In the genomic region with DNA sequence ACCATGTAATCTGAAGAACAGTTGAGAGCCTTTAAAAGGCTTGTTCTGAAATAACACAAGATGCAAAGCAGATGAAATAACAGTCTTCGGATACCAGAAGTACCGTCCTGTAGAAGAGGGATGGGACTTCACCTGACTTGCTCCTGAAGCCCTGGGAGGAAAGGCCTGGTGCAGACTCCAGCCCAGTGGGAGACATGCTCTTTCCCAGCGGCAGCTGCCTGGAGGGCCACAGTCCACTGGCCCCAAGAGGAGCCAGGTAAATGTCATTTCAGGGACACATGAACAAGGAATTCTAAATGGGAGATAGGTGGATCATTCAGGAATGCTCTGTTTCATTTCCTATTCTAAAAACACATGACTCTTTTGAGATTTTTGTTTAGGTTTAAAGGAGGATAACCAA, we compare ENCODE assay signal across 23 cellular contexts. TPM values are rescaled to one million over a fixed set of nuclear protein-coding genes. Genes with fewer than 3 reads are reported as not detected.
DNase-seq lines count a peak whose midpoint lies in the region; ATAC-seq, FAIRE-seq and TF ChIP-seq lines count a peak whose summit lies in the region.
"Had no signal": no experiment of that assay in that cellular context is flagged by ENCODE, and none has a peak within 500 bp of the region (broad histone marks: within the 10 kb centered on the region; RNA-seq: fewer than 3 reads in every experiment).

No MANE protein-coding gene starts in this region.

- FAIRE-seq in K562 (lab: Jason Lieb, UNC) (no peak), GM12892 (lab: Jason Lieb, UNC) (no peak)

- in situ Hi-C loops in K562 (cut with MboI): loop anchor here (25.0 kb wide), 1 partner anchor 1060 kb away; the partner anchor contains the start of genes EVX2, HOXD12 and HOXD13

- no peaks in the 10 kb centered on the region for H3K36me3 Mint-ChIP-seq in stimulated activated effector memory CD8-positive, alpha-beta T cell treated with anti-CD3 and anti-CD28 coated beads, Interleukin-12 subunit alpha, Interleukin-12 subunit beta, amount 100 ng/mL, for 72 hours

- DNase-seq in K562 (ENCODE audit: extremely low read depth in 1 of 4, low spot score in 3 of 4) (no peak), hepatocyte (ENCODE audit: low spot score) (no peak), tibial nerve (ENCODE audit: low spot score in 2 of 2) (no peak), GM12892 (ENCODE audit: insufficient read length) (no peak), H7 (no peak)
- DNase-seq in stimulated activated effector memory CD8-positive, alpha-beta T cell treated with anti-CD3 and anti-CD28 coated beads, Interleukin-12 subunit alpha, Interleukin-12 subunit beta, amount 100 ng/mL, for 72 hours (ENCODE audit: low spot score in 2 of 2): no peak
- no peak for DNase-seq in stimulated activated CD4-positive, alpha-beta T cell treated with anti-CD3 and anti-CD28 coated beads, Interleukin-1b, Interleukin-23, amount 100 ng/mL, for 48 hours
- DNase-seq: activated CD8-positive, alpha-beta T cell treated with anti-CD3 and anti-CD28 coated beads, Interleukin-2, amount 10 ng/mL, durations not matched to agents 7 days and 5 days; activated T-cell treated with anti-CD3 and anti-CD28 coated beads, Interleukin-2, amount 50 U/mL, for 4 hours; dermis blood vessel endothelial cell; GM23248; left lung; NCI-H1092; NCI-H2029 treated with DMSO at 0.1 percent for 48 hours; NCI-H524 treated with DMSO at 0.1 percent for 48 hours; occipital lobe had no signal

- H3K4me1 ChIP-seq in K562 (replicated peaks in 1 of 2; ENCODE audit: control insufficient read depth in 2 of 2, insufficient read depth in 2 of 2, low read length in 2 of 2) (no peaks in the 10 kb centered on the region), hepatocyte (ENCODE audit: insufficient read depth) (peaks cover 12% of the 10 kb centered on the region), parathyroid adenoma (peaks cover 5% of the 10 kb centered on the region), tibial nerve (no peaks in the 10 kb centered on the region)
- H3K4me1 ChIP-seq: body of pancreas, left lung had no signal

- H3K4me1 Mint-ChIP-seq in stimulated activated effector memory CD8-positive, alpha-beta T cell treated with anti-CD3 and anti-CD28 coated beads, Interleukin-12 subunit alpha, Interleukin-12 subunit beta, amount 100 ng/mL, for 72 hours: no peaks in the 10 kb centered on the region
- H3K4me1 Mint-ChIP-seq: B cell had no signal

- no peaks in the 10 kb centered on the region for H3K79me2 ChIP-seq in K562 (ENCODE audit: control insufficient read depth, insufficient read depth, low read length)
- no peaks in the 10 kb centered on the region for H3K79me2 ChIP-seq in hepatocyte
- H3K79me2 ChIP-seq in parathyroid adenoma: no peaks in the 10 kb centered on the region

- H3K9me3 Mint-ChIP-seq in stimulated activated effector memory CD8-positive, alpha-beta T cell treated with anti-CD3 and anti-CD28 coated beads, Interleukin-12 subunit alpha, Interleukin-12 subunit beta, amount 100 ng/mL, for 72 hours: no peaks in the 10 kb centered on the region
- H3K9me3 Mint-ChIP-seq: activated T-cell treated with anti-CD3 and anti-CD28 coated beads, Interleukin-2, amount 50 U/mL, for 4 hours had no signal

- H3K9ac ChIP-seq in K562 (ENCODE audit: insufficient read depth in 1 of 2, low read depth in 2 of 2, low read length in 2 of 2): no peak overlapping the region
- H3K9ac ChIP-seq in parathyroid adenoma: no peak overlapping the region
- H3K9ac ChIP-seq: GM23248, KMS-11 had no signal

- no peak overlapping the region for H3K4me3 Mint-ChIP-seq in stimulated activated effector memory CD8-positive, alpha-beta T cell treated with anti-CD3 and anti-CD28 coated beads, Interleukin-12 subunit alpha, Interleukin-12 subunit beta, amount 100 ng/mL, for 72 hours
- H3K4me3 Mint-ChIP-seq: activated CD8-positive, alpha-beta T cell treated with anti-CD3 and anti-CD28 coated beads, Interleukin-2, amount 10 ng/mL, durations not matched to agents 7 days and 5 days; activated naive CD8-positive, alpha-beta T cell; activated T-cell treated with anti-CD3 and anti-CD28 coated beads, Interleukin-2, amount 50 U/mL, for 4 hours; B cell had no signal

- H2AFZ ChIP-seq in K562 (ENCODE audit: low read depth, low read length) (no peak overlapping the region), hepatocyte (no peak overlapping the region), parathyroid adenoma (no peak overlapping the region)
- H2AFZ ChIP-seq: GM23248 had no signal

- CTCF ChIA-PET in K562 (lab: Yijun Ruan, JAX; ENCODE audit: low intra/inter-chr PET ratio): no interaction called here

- ATAC-seq in K562: peak; percentile 37; the same call in 1 of the 3 replicates
- ATAC-seq in stimulated activated effector memory CD8-positive, alpha-beta T cell treated with anti-CD3 and anti-CD28 coated beads, Interleukin-12 subunit alpha, Interleukin-12 subunit beta, amount 100 ng/mL, for 72 hours: no peak
- ATAC-seq: activated CD8-positive, alpha-beta T cell treated with anti-CD3 and anti-CD28 coated beads, Interleukin-2, amount 10 ng/mL, durations not matched to agents 7 days and 5 days; activated T-cell treated with anti-CD3 and anti-CD28 coated beads, Interleukin-2, amount 50 U/mL, for 4 hours had no signal

- TF ChIP-seq RAD21 in K562 (CRISPR knock-in tag; conservative IDR thresholded peaks at IDR 0.05 in 1 of 2, IDR thresholded peaks at IDR 0.05 in 1 of 2): no peak

- no peak overlapping the region for H3K27ac Mint-ChIP-seq in stimulated activated effector memory CD8-positive, alpha-beta T cell treated with anti-CD3 and anti-CD28 coated beads, Interleukin-12 subunit alpha, Interleukin-12 subunit beta, amount 100 ng/mL, for 72 hours
- H3K27ac Mint-ChIP-seq: activated CD8-positive, alpha-beta T cell treated with anti-CD3 and anti-CD28 coated beads, Interleukin-2, amount 10 ng/mL, durations not matched to agents 7 days and 5 days; activated naive CD8-positive, alpha-beta T cell; B cell had no signal

- H3K27ac ChIP-seq in K562 (ENCODE audit: extremely low read depth, low read depth, low read length) (no peak overlapping the region), hepatocyte (peak overlapping the region; percentile 23), parathyroid adenoma (peak overlapping the region; percentile 6), tibial nerve (peak overlapping the region in 3 of 4 donors; percentile 20 to 72 (median 60))
- H3K27ac ChIP-seq: body of pancreas, epithelial cell of prostate, GM23248, KMS-11 had no signal

- no peaks in the 10 kb centered on the region for H3K9me1 ChIP-seq in K562 (ENCODE audit: control insufficient read depth, insufficient read depth, low read length)

- no peak overlapping the region for H3K4me2 ChIP-seq in K562 (ENCODE audit: insufficient read depth, low read length)
- peak overlapping the region; percentile 29 for H3K4me2 ChIP-seq in hepatocyte
- no peak overlapping the region for H3K4me2 ChIP-seq in parathyroid adenoma (ENCODE audit: low read length)
- H3K4me2 ChIP-seq: KMS-11 had no signal

- TF ChIP-seq CTCF in K562 (IDR thresholded peaks at IDR 0.05 in 2 of 3, conservative IDR thresholded peaks at IDR 0.05 in 1 of 3; ENCODE audit: insufficient read depth in 2 of 3, low read depth in 1 of 3, low read length in 3 of 3) (no peak), hepatocyte (IDR thresholded peaks at IDR 0.05; ENCODE audit: poor library complexity) (no peak), parathyroid adenoma (IDR thresholded peaks at IDR 0.05) (no peak), tibial nerve (IDR thresholded peaks at IDR 0.05) (no peak)

- POLR2A ChIA-PET in K562 (lab: Yijun Ruan, JAX): no interaction called here

- TF ChIP-seq EP300 in K562 (IDR thresholded peaks at IDR 0.05; ENCODE audit: low read length): no peak
- TF ChIP-seq EP300 in tibial nerve (IDR thresholded peaks at IDR 0.05): no peak

- intact Hi-C loops in K562 (cut with micrococcal nuclease): no loop called here

- no TSS peak for BruUV-seq in K562 (replicated peaks; lab: Mats Ljungman, UMichigan)

- TF ChIP-seq POLR2A in K562 (conservative IDR thresholded peaks at IDR 0.05) (no peak), tibial nerve (IDR thresholded peaks at IDR 0.05) (no peak), GM12892 (IDR thresholded peaks at IDR 0.05; ENCODE audit: low read depth, low read length) (no peak)

- H3K9me3 ChIP-seq in K562 (replicated peaks; ENCODE audit: control insufficient read depth, insufficient read depth, low read depth, low read length) (no peaks in the 10 kb centered on the region), hepatocyte (ENCODE audit: low read depth) (no peaks in the 10 kb centered on the region), parathyroid adenoma (ENCODE audit: control insufficient read depth, low read length) (no peaks in the 10 kb centered on the region), tibial nerve (no peaks in the 10 kb centered on the region)
- H3K9me3 ChIP-seq: body of pancreas, left lung had no signal

- H4K20me1 ChIP-seq in K562 (replicated peaks; ENCODE audit: control insufficient read depth, insufficient read depth, low read length) (no peaks in the 10 kb centered on the region), hepatocyte (ENCODE audit: insufficient read depth, poor library complexity, severe bottlenecking) (no peaks in the 10 kb centered on the region)

- H3K36me3 ChIP-seq in K562 (ENCODE audit: control insufficient read depth, insufficient read depth, low read length) (no peaks in the 10 kb centered on the region), hepatocyte (replicated peaks; ENCODE audit: insufficient read depth, low read depth) (no peaks in the 10 kb centered on the region), parathyroid adenoma (ENCODE audit: control insufficient read depth, insufficient read depth, low read length) (no peaks in the 10 kb centered on the region), tibial nerve (no peaks in the 10 kb centered on the region), H7 (replicated peaks; ENCODE audit: control insufficient read depth, insufficient read depth, low read length) (no peaks in the 10 kb centered on the region)
- H3K36me3 ChIP-seq: left lung had no signal

- no peak overlapping the region for H3K4me3 ChIP-seq in K562
- no peak overlapping the region for H3K4me3 ChIP-seq in hepatocyte
- no peak overlapping the region for H3K4me3 ChIP-seq in parathyroid adenoma (ENCODE audit: low read depth, low read length)
- no peak overlapping the region for H3K4me3 ChIP-seq in tibial nerve
- H3K4me3 ChIP-seq in H7 (ENCODE audit: insufficient read depth, low read depth, low read length): no peak overlapping the region
- H3K4me3 ChIP-seq: body of pancreas, GM23248, left lung, skin epidermis had no signal

- no peaks in the 10 kb centered on the region for H3K9me2 ChIP-seq in hepatocyte (replicated peaks; ENCODE audit: insufficient read depth)

- peaks cover 0 to 6% of the 10 kb centered on the region in 2 experiments; a peak in 2 of 5 replicates for H3K27me3 ChIP-seq in K562 (ENCODE audit: control insufficient read depth in 2 of 2, insufficient read depth in 2 of 2, low read length in 2 of 2)
- H3K27me3 ChIP-seq in hepatocyte: no peaks in the 10 kb centered on the region
- no peaks in the 10 kb centered on the region for H3K27me3 ChIP-seq in parathyroid adenoma (ENCODE audit: control insufficient read depth, insufficient read depth, low read length)
- no peaks in the 10 kb centered on the region for H3K27me3 ChIP-seq in tibial nerve
- no peaks in the 10 kb centered on the region for H3K27me3 ChIP-seq in H7 (ENCODE audit: control insufficient read depth, insufficient read depth, low read length)
- H3K27me3 ChIP-seq: body of pancreas, left lung had no signal

- WGBS in K562 (ENCODE audit: insufficient coverage, low coverage, missing lambda C conversion rate): 11% methylated on average over 3 of the region's 3 CpGs
- 87% methylated on average over 3 of the region's 3 CpGs for WGBS in hepatocyte (ENCODE audit: low lambda C conversion rate, missing lambda C conversion rate)
- WGBS in tibial nerve, 2 donors: 77 to 81% methylated on average over 3 of the region's 3 CpGs

RNA-seq across cellular contexts. Expression of gene CHN1, which starts 22.6 kb away (rescaled TPM):
- 0.40 and 0.60 TPM in 2 replicates for total RNA-seq in K562 (2011; cell fraction: chromatin; rRNA removed; ENCODE audit: low replicate concordance)
- not detected in 2 replicates for total RNA-seq in K562 (2011; cell fraction: nucleolus; rRNA removed)
- 0.99 TPM in 1 of 2 replicates, not detected in the other for total RNA-seq in K562 (2011; cell fraction: nucleoplasm; rRNA removed)
- 0.32 and 0.37 TPM in 2 replicates for total RNA-seq in K562 (2014; rRNA removed)
- total RNA-seq in K562 (2014; rRNA removed; fragmentation: Illumina TruSeq; extraction: Trizol): 0.67 and 0.87 TPM in 2 replicates
- total RNA-seq in K562 (2015; rRNA removed; fragmentation: Illumina TruSeq; extraction: Trizol): 1.6 and 2.0 TPM in 2 replicates
- 0.94 and 1.4 TPM in 2 replicates for total RNA-seq in K562 (2021)
- polyA plus RNA-seq in K562 (2011; rRNA removed): 0.64 and 1.2 TPM in 2 replicates
- polyA plus RNA-seq in K562 (2011; cell fraction: cytosol; rRNA removed): 0.57 and 0.71 TPM in 2 replicates
- 0.67 and 1.2 TPM in 2 replicates for polyA plus RNA-seq in K562 (2011; cell fraction: nucleus; rRNA removed)
- 0.80 and 1.2 TPM in 2 replicates for polyA plus RNA-seq in K562 (2012)
- polyA plus RNA-seq in K562 (2014; fragmentation: Illumina TruSeq; extraction: Trizol): 0.54 and 1.5 TPM in 2 replicates
- polyA plus RNA-seq in K562 (2014; fragmentation: Nextera tagmentation; extraction: Ambion mirVana): under 1 TPM; 0.39 to 0.70 TPM
- 0.17 and 1.8 TPM in 2 replicates for polyA plus RNA-seq in K562 (2014; rRNA removed)
- polyA minus RNA-seq in K562 (2011; rRNA and poly(A)+ RNA removed): 1.5 and 2.5 TPM in 2 replicates
- 1.6 TPM in 1 of 2 replicates, not detected in the other for polyA minus RNA-seq in K562 (2011; cell fraction: cytosol; rRNA and poly(A)+ RNA removed)
- polyA minus RNA-seq in K562 (2011; cell fraction: nucleus; rRNA and poly(A)+ RNA removed): 0.89 and 1.3 TPM in 2 replicates
- total RNA-seq in hepatocyte: 19.2 and 29.0 TPM in 2 replicates
- polyA plus RNA-seq in hepatocyte: 23.0 and 26.5 TPM in 2 replicates
- 10 to 100 TPM; 17.3 to 27.2 (median 23.8) TPM for total RNA-seq in tibial nerve
- 0.40 TPM for polyA plus RNA-seq in GM12892 (2012; ENCODE audit: missing spikeins)
- total RNA-seq in H7 (2014; rRNA removed; shearing (Covaris generic)): 30.4 and 37.9 TPM in 2 replicates
